ENCODE assay signal across 18 cellular contexts in the genomic region with DNA sequence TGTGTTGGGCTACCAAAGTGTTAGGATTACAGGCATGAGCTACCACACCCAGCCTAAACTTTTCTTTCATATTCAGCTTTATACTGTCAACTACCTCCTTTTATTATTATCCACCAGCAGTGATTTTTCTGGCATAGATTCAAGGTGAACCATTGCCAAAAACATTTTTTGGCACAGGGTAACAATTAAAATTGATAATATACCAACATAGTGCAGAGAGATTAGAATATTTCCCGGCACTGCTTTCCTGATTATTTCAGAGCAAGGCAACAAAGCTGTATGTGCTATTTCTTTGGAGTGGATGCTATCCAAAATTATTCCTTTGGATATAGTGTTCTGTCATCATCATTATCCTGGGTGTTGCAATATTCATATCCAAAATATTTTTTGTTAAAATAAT.
A peak's percentile ranks its signal among the peaks of the same experiment; 100 is the strongest.
DNase-seq lines count a peak whose midpoint lies in the region; ATAC-seq and TF ChIP-seq lines count a peak whose summit lies in the region.
"Had no signal": no experiment of that assay in that cellular context is flagged by ENCODE, and none has a peak within 500 bp of the region (broad histone marks: within the 10 kb centered on the region; RNA-seq: fewer than 3 reads in every experiment).

No MANE protein-coding gene starts in this region.

- H3K79me2 ChIP-seq in DND-41 (ENCODE audit: insufficient read depth, low read length), result no peaks in the 10 kb centered on the region

- H3K4me3 ChIP-seq in BLaER1 (no peak overlapping the region), DND-41 (ENCODE audit: low read depth in 1 of 2, low read length in 2 of 2) (peak overlapping the region in 1 of 2 experiments; percentile 43; a peak in 1 of 4 replicates)

- H3K9me3 ChIP-seq in BLaER1 (no peaks in the 10 kb centered on the region), DND-41 (ENCODE audit: insufficient read depth, low read length, severe bottlenecking) (no peaks in the 10 kb centered on the region)
- H3K9me3 ChIP-seq: Caco-2 had no signal

- H2AFZ ChIP-seq in DND-41 (ENCODE audit: low read depth, low read length), result no peak overlapping the region

- ATAC-seq in DND-41 (ENCODE audit: insufficient read depth, low read depth), result no peak
- ATAC-seq: HepG2, Panc1 had no signal

- H3K36me3 ChIP-seq in BLaER1, result no peaks in the 10 kb centered on the region
- no peaks in the 10 kb centered on the region for H3K36me3 ChIP-seq in DND-41 (ENCODE audit: insufficient read depth, low read length)
- H3K36me3 ChIP-seq: SJSA1 had no signal

- H3K9ac ChIP-seq in BLaER1, result no peak overlapping the region
- H3K9ac ChIP-seq in DND-41 (ENCODE audit: low read depth, low read length), result no peak overlapping the region

- no peaks in the 10 kb centered on the region for H3K27me3 ChIP-seq in BLaER1
- no peaks in the 10 kb centered on the region for H3K27me3 ChIP-seq in DND-41 (ENCODE audit: insufficient read depth, low read length, poor library complexity)
- H3K27me3 ChIP-seq: SJSA1 had no signal

- DNase-seq in DND-41 (no peak), NCI-H1092 (lab: John Stamatoyannopoulos, UW) (peak; percentile 14), mucosa of gallbladder (ENCODE audit: low spot score) (peak; percentile 17), SIG-M5 (lab: John Stamatoyannopoulos, UW) (no peak), NCI-H82 (lab: John Stamatoyannopoulos, UW) (no peak), D341Med (ENCODE audit: low spot score) (no peak)
- DNase-seq: AML-193; Caco-2; CD4-positive, CD25-positive, alpha-beta regulatory T cell; DMS153; KG1; NCI-H1694; NCI-H2227 treated with DMSO at 0.1 percent for 48 hours; NCI-H510A treated with DMSO at 0.1 percent for 48 hours had no signal

- peaks cover 20% of the 10 kb centered on the region for H3K4me1 ChIP-seq in BLaER1
- H3K4me1 ChIP-seq in DND-41 (ENCODE audit: insufficient read depth, low read length), result peaks cover 23% of the 10 kb centered on the region
- H3K4me1 ChIP-seq: Caco-2, SJSA1 had no signal

- TF ChIP-seq CTCF in DND-41 (IDR thresholded peaks at IDR 0.05; ENCODE audit: borderline replicate concordance, extremely low read depth, low read length, poor library complexity, severe bottlenecking), result no peak

- no peaks in the 10 kb centered on the region for H4K20me1 ChIP-seq in BLaER1
- no peaks in the 10 kb centered on the region for H4K20me1 ChIP-seq in DND-41 (ENCODE audit: insufficient read depth, low read length)

- H3K27ac ChIP-seq in BLaER1 (no peak overlapping the region), DND-41 (ENCODE audit: low read length) (no peak overlapping the region)
- H3K27ac ChIP-seq: SJSA1 had no signal

- H3K4me2 ChIP-seq in BLaER1 (peak overlapping the region; percentile 44), DND-41 (ENCODE audit: insufficient read depth, low read length) (peak overlapping the region; percentile 58; the same call in 1 of the 2 replicates)

Comparison
In these comparisons a context has a peak if more than half of its experiments do, and no peak if none do; other contexts are left out.
1. DNase-seq: peak in NCI-H1092 (single experiment) and mucosa of gallbladder (single experiment); none in DND-41 (single experiment), SIG-M5 (single experiment), NCI-H82 (single experiment) and D341Med (single experiment).